In genomic region chr1:20840731-20841130, GRCh38 we compare ENCODE assay signal across 1 cellular context.
TF ChIP-seq lines count a peak whose summit lies in the region.

No MANE protein-coding gene starts in this region.

TF ChIP-seq in K562, 482 proteins besides CTCF, POLR2A, EP300 and RAD21 (continued from another document):
- TF ChIP-seq MLX (CRISPR knock-in tag; conservative IDR thresholded peaks at IDR 0.05) (no peak), DACH1 (IDR thresholded peaks at IDR 0.05; ENCODE audit: partially characterized antibody) (peak; percentile 40), ZFP91 (CRISPR knock-in tag; IDR thresholded peaks at IDR 0.05) (no peak), HDAC3 (IDR thresholded peaks at IDR 0.05; ENCODE audit: borderline replicate concordance, partially characterized antibody) (no peak), NR4A1 (CRISPR knock-in tag; IDR thresholded peaks at IDR 0.05) (no peak), NR4A1 (tag; IDR thresholded peaks at IDR 0.05) (no peak), ARID4B (CRISPR knock-in tag; IDR thresholded peaks at IDR 0.05) (no peak), RBM39 (optimal IDR thresholded peaks at IDR 0.05; ENCODE audit: low read depth, low read length) (no peak), ATF7 (IDR thresholded peaks at IDR 0.05) (no peak), CBFA2T2 (conservative IDR thresholded peaks at IDR 0.05) (peak; percentile 37; the same call in 1 of the 2 replicates), JUND (IDR thresholded peaks at IDR 0.05; ENCODE audit: borderline replicate concordance, low read depth, low read length) (no peak), JUND (tag; IDR thresholded peaks at IDR 0.05; ENCODE audit: borderline replicate concordance, low read depth, low read length) (no peak), NFIC (IDR thresholded peaks at IDR 0.05) (peak; percentile 87), SMC3 (conservative IDR thresholded peaks at IDR 0.05; ENCODE audit: insufficient read depth, low read depth, low read length) (no peak), ARID3A (IDR thresholded peaks at IDR 0.05; ENCODE audit: borderline replicate concordance, low read depth, low read length) (no peak), CBFA2T3 (IDR thresholded peaks at IDR 0.05) (peak; percentile 32; the same call in 1 of the 2 replicates), E2F6 (IDR thresholded peaks at IDR 0.05; ENCODE audit: borderline replicate concordance in 1 of 2, extremely low read depth in 1 of 2, insufficient read depth in 1 of 2, insufficient read length in 1 of 2, low read depth in 1 of 2, low read length in 1 of 2, poor library complexity in 1 of 2, severe bottlenecking in 1 of 2) (no peak), NCOR1 (IDR thresholded peaks at IDR 0.05) (no peak), RAD51 (IDR thresholded peaks at IDR 0.05; ENCODE audit: borderline replicate concordance, low read depth) (peak; percentile 55; the same call in 1 of the 2 replicates)
